14 cellular contexts compared by ENCODE assay signal in genomic region chrX:85922821-85923220, GRCh38.
DNase-seq lines count a peak whose midpoint lies in the region; ATAC-seq and TF ChIP-seq lines count a peak whose summit lies in the region.
"Had no signal": no experiment of that assay in that cellular context is flagged by ENCODE, and none has a peak within 500 bp of the region (broad histone marks: within the 10 kb centered on the region; RNA-seq: fewer than 3 reads in every experiment).

No MANE protein-coding gene starts in this region.

- intact Hi-C loops in left lung (cut with DNase I): no loop called here

- H3K4me3 ChIP-seq in brain microvascular endothelial cell (ENCODE audit: low read depth, low read length): no peak overlapping the region
- no peak overlapping the region for H3K4me3 ChIP-seq in left lung

- in situ Hi-C loops in brain microvascular endothelial cell (cut with HindIII; ENCODE audit: low pct_ligation_motif_present, low sequenced_read_pairs): no loop called here
- in situ Hi-C loops in KBM-7 (cut with MboI; ENCODE audit: low pct_unique_long_range_greater_than_20kb, low sequenced_read_pairs): no loop called here

- no peak for TF ChIP-seq CTCF in brain microvascular endothelial cell (IDR thresholded peaks at IDR 0.05; ENCODE audit: low read depth, low read length, missing control alignments)
- TF ChIP-seq CTCF in left lung (IDR thresholded peaks at IDR 0.05): no peak

- peak; percentile 30 for DNase-seq in AG20443 (ENCODE audit: low spot score)
- peak; percentile 56 for DNase-seq in HT1080 (ENCODE audit: low read depth)
- peak; percentile 25 for DNase-seq in brain microvascular endothelial cell
- no peak for DNase-seq in left lung
- no peak for DNase-seq in KBM-7
- no peak for DNase-seq in ureter (ENCODE audit: low spot score)
- DNase-seq: activated gamma-delta T cell; CD8-positive, alpha-beta T cell; NCI-H2171; stimulated activated CD4-positive, alpha-beta T cell treated with anti-CD3 and anti-CD28 coated beads, Interleukin-4, amount 100 ng/mL, for 1 hour; stimulated activated naive CD8-positive, alpha-beta T cell treated with anti-CD3 and anti-CD28 coated beads, Interleukin-15, Interleukin-2, amounts not matched to agents 100 U/mL and 50 U/mL, for 24 hours had no signal

- no peak overlapping the region for H3K27ac ChIP-seq in brain microvascular endothelial cell
- no peak overlapping the region for H3K27ac ChIP-seq in left lung
- H3K27ac ChIP-seq: KMS-11 had no signal

- H3K4me1 ChIP-seq in left lung: no peaks in the 10 kb centered on the region

- no peaks in the 10 kb centered on the region for H3K9me3 ChIP-seq in left lung

- H3K27me3 ChIP-seq in brain microvascular endothelial cell (replicated peaks) (no peaks in the 10 kb centered on the region), left lung (no peaks in the 10 kb centered on the region)

- no peaks in the 10 kb centered on the region for H3K36me3 ChIP-seq in brain microvascular endothelial cell (replicated peaks)
- H3K36me3 ChIP-seq in left lung: no peaks in the 10 kb centered on the region

- ATAC-seq in left lung (peak; percentile 53), HG03159 (IDR thresholded peaks at IDR 0.05; ENCODE audit: unreplicated experiment) (no peak), GM19324 (IDR thresholded peaks at IDR 0.05; ENCODE audit: low FRiP score, unreplicated experiment) (no peak)
- ATAC-seq: CD8-positive, alpha-beta T cell; stimulated activated naive CD8-positive, alpha-beta T cell treated with anti-CD3 and anti-CD28 coated beads, Interleukin-15, Interleukin-2, amounts not matched to agents 100 U/mL and 50 U/mL, for 24 hours had no signal

Comparison
In these comparisons a context has a peak if more than half of its experiments do, and no peak if none do; other contexts are left out.
1. DNase-seq: peak in AG20443 (single experiment), HT1080 (single experiment) and brain microvascular endothelial cell (single experiment); none in left lung (0 of 2), KBM-7 (single experiment) and ureter (single experiment).